ENCODE assay signal across 10 cellular contexts in the genomic region with DNA sequence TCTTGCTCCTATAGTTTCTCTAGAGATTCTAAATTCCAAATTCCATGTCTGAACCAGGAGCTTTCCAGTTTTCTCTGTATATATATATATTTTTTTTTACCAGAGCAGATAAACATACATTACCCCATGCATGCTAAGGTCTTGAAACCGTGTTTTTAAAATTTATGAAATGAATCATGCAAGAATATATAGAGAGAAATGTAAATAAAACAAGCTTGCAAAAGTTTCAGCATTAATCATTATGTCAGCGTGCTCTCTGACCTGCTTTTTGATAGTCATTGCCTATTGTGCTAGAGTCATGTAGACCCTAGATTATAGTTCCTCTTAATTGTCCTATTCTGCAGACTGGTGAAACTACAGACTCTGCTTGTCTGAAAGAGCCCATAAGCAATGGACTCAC. TPM values are rescaled to one million over a fixed set of nuclear protein-coding genes. Genes with fewer than 3 reads are reported as not detected.
"Had no signal": no experiment of that assay in that cellular context is flagged by ENCODE, and none has a peak within 500 bp of the region (broad histone marks: within the 10 kb centered on the region; RNA-seq: fewer than 3 reads in every experiment).

No MANE protein-coding gene starts in this region.

- FAIRE-seq: H1, H54 had no signal

- H3K36me3 ChIP-seq: HAP-1 had no signal

- ATAC-seq: GM23338 had no signal

- H3K9ac ChIP-seq: GM23248 had no signal

- H3K9me3 ChIP-seq: HAP-1 had no signal

- H3K4me1 Mint-ChIP-seq: GM23338, H9 had no signal

- H3K4me3 ChIP-seq: GM23248, GM23338, HAP-1 had no signal

- H3K27ac ChIP-seq: GM23248 had no signal

- H3K4me1 ChIP-seq: HAP-1 had no signal

- DNase-seq: GM23248, GOT3, H7, H9, HFFc6 had no signal

- H2AFZ ChIP-seq: GM23248, GM23338 had no signal

- H3K4me2 ChIP-seq: GM23338 had no signal

- H3K4me3 Mint-ChIP-seq: GM23338, H9, HFFc6 had no signal

- H3K27ac Mint-ChIP-seq: GM23338, H9, HFFc6 had no signal

- H3K9me3 Mint-ChIP-seq: GM23338, HFFc6 had no signal

RNA-seq across cellular contexts. Expression of gene TRIM43, which starts 22.6 kb away (rescaled TPM):
- total RNA-seq: GM23248, H1, H4, H7, H9, HFFc6 had no signal
- polyA plus RNA-seq: GM23248, H1 had no signal
